12 cellular contexts compared by ENCODE assay signal in the genomic region with DNA sequence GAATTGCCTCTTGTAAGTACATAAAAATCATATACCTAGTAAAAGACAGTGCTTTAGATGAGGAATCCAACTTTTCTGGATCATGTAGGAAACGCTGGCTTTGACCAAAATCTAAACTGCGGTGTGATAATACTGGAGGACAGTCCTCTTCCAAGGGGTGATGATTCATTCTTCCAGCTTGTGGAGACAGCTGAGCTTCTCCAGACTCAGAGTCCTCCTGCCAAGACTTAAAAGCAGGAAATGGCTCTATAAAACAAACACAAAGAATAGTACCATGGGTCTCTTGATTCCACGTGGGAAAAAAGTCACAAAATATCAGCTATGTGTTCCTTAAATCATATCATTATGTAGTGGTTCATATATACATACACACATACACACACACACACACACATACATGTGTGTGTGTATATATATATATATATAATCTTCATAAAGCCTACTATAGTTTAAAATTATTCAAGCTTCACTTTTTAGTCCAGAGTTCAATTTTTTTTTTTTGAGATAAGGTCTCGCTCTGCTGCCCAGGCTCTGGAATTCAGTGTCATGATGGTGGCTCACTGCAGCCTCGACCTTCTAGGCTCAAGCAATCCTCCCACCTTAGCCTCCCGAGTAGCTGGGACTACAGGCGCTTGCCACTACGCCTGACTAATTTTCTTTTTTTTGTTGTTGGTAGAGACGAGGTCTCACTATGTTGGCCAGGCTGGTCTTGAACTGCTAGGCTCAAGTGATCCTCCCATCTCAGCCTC.
A peak's percentile ranks its signal among the peaks of the same experiment; 100 is the strongest.
DNase-seq lines count a peak whose midpoint lies in the region; ATAC-seq and TF ChIP-seq lines count a peak whose summit lies in the region.
"Had no signal": no experiment of that assay in that cellular context is flagged by ENCODE, and none has a peak within 500 bp of the region (broad histone marks: within the 10 kb centered on the region; RNA-seq: fewer than 3 reads in every experiment).

No MANE protein-coding gene starts in this region.

- H3K9me3 ChIP-seq in BE2C (no peaks in the 10 kb centered on the region), RWPE2 (ENCODE audit: severe bottlenecking) (no peaks in the 10 kb centered on the region), fibroblast of lung (ENCODE audit: control insufficient read depth, insufficient read depth, low read depth, low read length) (no peaks in the 10 kb centered on the region), osteoblast (ENCODE audit: low read depth, low read length) (no peaks in the 10 kb centered on the region)

- DNase-seq in BE2C: peak; percentile 50
- no peak for DNase-seq in RWPE2 (ENCODE audit: low spot score)
- DNase-seq in fibroblast of lung (ENCODE audit: low read depth in 2 of 2): peak; percentile 86 to 93
- peak; percentile 83 for DNase-seq in osteoblast (ENCODE audit: insufficient read length, low spot score, missing footprints)
- no peak for DNase-seq in OCI-M2 (lab: John Stamatoyannopoulos, UW; ENCODE audit: unreplicated experiment)
- DNase-seq in D341Med (ENCODE audit: low spot score): no peak
- DNase-seq in cerebellar nuclear complex (lab: John Stamatoyannopoulos, UW): no peak
- DNase-seq: activated CD4-positive, alpha-beta T cell treated with anti-CD3 and anti-CD28 coated beads for 4 hours; head of caudate nucleus; NCI-H2171 treated with DMSO at 0.1 percent for 48 hours; stimulated activated CD4-positive, alpha-beta T cell treated with anti-CD3 and anti-CD28 coated beads, Interleukin-2, amount 100 ng/mL, for 24 hours had no signal

- H4K20me1 ChIP-seq in fibroblast of lung (ENCODE audit: control insufficient read depth, extremely low read depth, insufficient read depth, low read length) (no peaks in the 10 kb centered on the region), osteoblast (ENCODE audit: insufficient read depth, low read length) (no peaks in the 10 kb centered on the region)

- ATAC-seq in RWPE2 (ENCODE audit: low read depth) (peak; percentile 96), GM18517 (IDR thresholded peaks at IDR 0.05; ENCODE audit: unreplicated experiment) (no peak)

- TF ChIP-seq CTCF in BE2C (IDR thresholded peaks at IDR 0.05; ENCODE audit: low read depth, low read length) (no peak), RWPE2 (IDR thresholded peaks at IDR 0.05; ENCODE audit: poor library complexity, severe bottlenecking) (no peak), fibroblast of lung (conservative IDR thresholded peaks at IDR 0.05 in 1 of 2, IDR thresholded peaks at IDR 0.05 in 1 of 2; ENCODE audit: low read depth in 1 of 2, low read length in 2 of 2) (no peak), osteoblast (IDR thresholded peaks at IDR 0.05; ENCODE audit: extremely low read depth, low read depth, low read length) (no peak)

- H3K4me2 ChIP-seq in fibroblast of lung (ENCODE audit: extremely low read depth, insufficient read depth, low read length): peak overlapping the region; percentile 75
- H3K4me2 ChIP-seq in osteoblast (ENCODE audit: insufficient read depth, low read length): peak overlapping the region; percentile 70

- H2AFZ ChIP-seq in fibroblast of lung (ENCODE audit: low read length): no peak overlapping the region
- no peak overlapping the region for H2AFZ ChIP-seq in osteoblast (ENCODE audit: low read length)

- H3K4me1 ChIP-seq in BE2C: peaks cover 9% of the 10 kb centered on the region
- peaks cover 11% of the 10 kb centered on the region for H3K4me1 ChIP-seq in RWPE2 (ENCODE audit: insufficient read depth, poor library complexity, severe bottlenecking)
- H3K4me1 ChIP-seq in fibroblast of lung (ENCODE audit: control insufficient read depth, extremely low read depth, insufficient read depth, low read length): peaks cover 3% of the 10 kb centered on the region
- peaks cover 12% of the 10 kb centered on the region for H3K4me1 ChIP-seq in osteoblast (ENCODE audit: insufficient read depth, low read length)

- no peak overlapping the region for H3K9ac ChIP-seq in fibroblast of lung (ENCODE audit: insufficient read depth, low read length)

- H3K27ac ChIP-seq in RWPE2 (ENCODE audit: poor library complexity, severe bottlenecking): peak overlapping the region; percentile 30
- peak overlapping the region; percentile 8 for H3K27ac ChIP-seq in fibroblast of lung (ENCODE audit: insufficient read depth, low read length)
- H3K27ac ChIP-seq in osteoblast (ENCODE audit: low read depth, low read length): peak overlapping the region; percentile 43

- H3K79me2 ChIP-seq in fibroblast of lung (ENCODE audit: control insufficient read depth, insufficient read depth, low read length) (no peaks in the 10 kb centered on the region), osteoblast (ENCODE audit: insufficient read depth, low read length) (peaks cover 4% of the 10 kb centered on the region)

- peaks cover 14% of the 10 kb centered on the region for H3K36me3 ChIP-seq in BE2C
- peaks cover 70% of the 10 kb centered on the region for H3K36me3 ChIP-seq in RWPE2 (ENCODE audit: low read depth)
- H3K36me3 ChIP-seq in fibroblast of lung (ENCODE audit: control insufficient read depth, insufficient read depth, low read length): no peaks in the 10 kb centered on the region
- H3K36me3 ChIP-seq in osteoblast (ENCODE audit: insufficient read depth, low read length): peaks cover 31% of the 10 kb centered on the region

- H3K4me3 ChIP-seq in BE2C (ENCODE audit: low read depth, low read length) (peak overlapping the region; percentile 17; the same call in 1 of the 2 replicates), RWPE2 (ENCODE audit: severe bottlenecking) (no peak overlapping the region), fibroblast of lung (replicated peaks in 1 of 4; ENCODE audit: control extremely low read depth in 1 of 4, insufficient read depth in 1 of 4, low read depth in 3 of 4, low read length in 4 of 4) (peak overlapping the region in 3 of 4 experiments; percentile 27 to 31 (median 31)), osteoblast (ENCODE audit: insufficient read depth, low read length) (no peak overlapping the region)

- no peaks in the 10 kb centered on the region for H3K27me3 ChIP-seq in BE2C
- no peaks in the 10 kb centered on the region for H3K27me3 ChIP-seq in RWPE2 (ENCODE audit: insufficient read depth, poor library complexity, severe bottlenecking)
- H3K27me3 ChIP-seq in fibroblast of lung (ENCODE audit: control insufficient read depth, insufficient read depth, low read length): no peaks in the 10 kb centered on the region
- H3K27me3 ChIP-seq in osteoblast (ENCODE audit: insufficient read depth, low read length): no peaks in the 10 kb centered on the region

Comparison
In these comparisons a context has a peak if more than half of its experiments do, and no peak if none do; other contexts are left out.
1. DNase-seq: peak in BE2C (single experiment), fibroblast of lung (2 of 2) and osteoblast (single experiment); none in RWPE2 (single experiment), OCI-M2 (single experiment), D341Med (single experiment) and cerebellar nuclear complex (0 of 2).
2. H3K4me3 ChIP-seq: peak in BE2C (single experiment) and fibroblast of lung (3 of 4); none in RWPE2 (single experiment) and osteoblast (single experiment).
3. Peak in every context shown above with its lines, with median percentiles within 50 percentile points of each other: H3K27ac ChIP-seq.